In genomic region chr10:3685385-3685784, GRCh38 we compare ENCODE assay signal across 1 cellular context.
TF ChIP-seq lines count a peak whose summit lies in the region.

No MANE protein-coding gene starts in this region.

TF ChIP-seq in IMR-90, 13 proteins besides CTCF, POLR2A, EP300 and RAD21:
- TF ChIP-seq CEBPB (IDR thresholded peaks at IDR 0.05; ENCODE audit: low read depth, low read length) (peak; percentile 50; the same call in 1 of the 2 replicates), MAFK (IDR thresholded peaks at IDR 0.05; ENCODE audit: low read depth, low read length) (no peak)
